8 cellular contexts compared by ENCODE assay signal in the genomic region with DNA sequence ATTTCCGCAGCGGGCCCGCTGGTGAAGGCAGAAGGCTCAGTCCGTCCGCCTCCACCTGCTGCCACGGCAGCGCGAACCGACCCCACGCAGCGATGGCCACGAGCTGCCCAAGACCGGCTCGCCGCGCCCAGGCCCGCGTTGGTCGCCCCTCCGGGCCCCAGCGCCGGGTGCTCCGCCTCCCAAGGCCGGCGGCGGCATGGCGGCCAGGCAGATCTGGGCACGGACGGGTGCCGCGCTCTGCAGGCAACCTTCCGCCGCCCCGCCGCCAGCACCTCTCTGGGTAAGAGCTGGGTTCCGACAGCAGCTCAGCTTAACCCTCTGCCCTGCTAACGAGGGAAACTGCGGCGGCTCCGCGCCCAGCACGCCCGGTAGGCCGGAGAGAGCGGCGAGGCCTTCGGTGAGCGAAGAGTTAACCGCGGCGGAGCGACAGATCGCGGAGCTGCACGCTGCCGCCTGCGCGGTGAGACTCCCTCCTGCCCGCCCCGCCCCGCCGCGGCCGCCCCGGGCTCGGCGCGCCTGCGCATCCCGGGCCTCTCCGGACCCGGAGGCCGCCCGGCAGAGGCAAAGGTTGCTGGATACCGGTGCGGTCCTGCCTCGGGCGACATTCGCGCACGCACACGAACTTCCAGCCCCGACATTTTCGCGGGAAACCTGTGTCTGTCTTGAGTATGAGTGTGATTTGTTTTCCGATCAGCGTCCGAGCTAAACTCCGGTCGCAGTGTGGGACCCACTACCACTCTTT. TPM values are rescaled to one million over a fixed set of nuclear protein-coding genes. Genes with fewer than 3 reads are reported as not detected.
A peak's percentile ranks its signal among the peaks of the same experiment; 100 is the strongest.
DNase-seq lines count a peak whose midpoint lies in the region; ATAC-seq and TF ChIP-seq lines count a peak whose summit lies in the region.

Gene C1orf53, plus strand, starts transcription at position 177 of the 742 bp plus-strand sequence. Its CDS starts 20 bp downstream, at position 197.

- H3K9ac ChIP-seq in SU-DHL-6 (ENCODE audit: low read length) = peak within 1 kb of the TSS; percentile 75

- H2AFZ ChIP-seq in SU-DHL-6 (ENCODE audit: low read depth, low read length, severe bottlenecking) = peak within 1 kb of the TSS; percentile 93

- H3K79me2 ChIP-seq in SU-DHL-6 (ENCODE audit: insufficient read depth, low read length) = no peaks in the 10 kb centered on the region

- H3K4me2 ChIP-seq in SU-DHL-6 (ENCODE audit: low read depth, low read length, poor library complexity, severe bottlenecking) = peak within 1 kb of the TSS; percentile 69

- H4K20me1 ChIP-seq in SU-DHL-6 (ENCODE audit: low read depth, low read length) = no peaks in the 10 kb centered on the region

- WGBS in adrenal gland, 4 donors = 0 to 2% (median 0%) methylated on average over 9 to 90 of the region's 90 CpGs
- 0 to 1% (median 0%) methylated on average over 62 to 90 of the region's 90 CpGs for WGBS in psoas muscle, 3 donors
- under 1% methylated on average over 90 of the region's 90 CpGs for WGBS in urinary bladder

- intact Hi-C loops in adrenal gland (cut with DNase I) (no loop called here), left cardiac atrium (cut with DNase I) (no loop called here), psoas muscle (cut with DNase I) (loop anchor here in 1 of 2 donors (5.0 to 10.0 kb wide), 2 partner anchors 130 to 252 kb away; partner anchors contain the start of gene NEK7)

- peaks cover 10% of the 10 kb centered on the region; the same call in 1 of the 2 replicates for H3F3A ChIP-seq in SU-DHL-6 (ENCODE audit: insufficient read depth)

- H3K27ac ChIP-seq in SU-DHL-6 (ENCODE audit: low read depth, low read length) = peak within 1 kb of the TSS; percentile 65
- H3K27ac ChIP-seq in adrenal gland = peak within 1 kb of the TSS; percentile 48 to 92 (median 90)
- peak within 1 kb of the TSS; percentile 94 for H3K27ac ChIP-seq in psoas muscle
- H3K27ac ChIP-seq in urinary bladder (ENCODE audit: low read depth) = peak within 1 kb of the TSS; percentile 87

- H3K4me1 ChIP-seq in adrenal gland (replicated peaks in 1 of 2) = peaks cover 0 to 5% of the 10 kb centered on the region in 2 donors
- peaks cover 9% of the 10 kb centered on the region for H3K4me1 ChIP-seq in psoas muscle
- no peaks in the 10 kb centered on the region for H3K4me1 ChIP-seq in urinary bladder (ENCODE audit: insufficient read depth)

- H3K9me2 ChIP-seq in SU-DHL-6 (replicated peaks; ENCODE audit: insufficient read depth, low read length) = no peaks in the 10 kb centered on the region

- TF ChIP-seq POLR2A in adrenal gland (IDR thresholded peaks at IDR 0.05) = peak; percentile 39 to 49

- TF ChIP-seq CTCF in GM12865 (IDR thresholded peaks at IDR 0.05; ENCODE audit: insufficient read depth, low read depth, low read length, missing control alignments) = no peak
- no peak for TF ChIP-seq CTCF in SU-DHL-6 (IDR thresholded peaks at IDR 0.05; ENCODE audit: insufficient read depth, low read length, poor library complexity, severe bottlenecking)
- no peak for TF ChIP-seq CTCF in adrenal gland (IDR thresholded peaks at IDR 0.05)
- peak; percentile 16 for TF ChIP-seq CTCF in psoas muscle (IDR thresholded peaks at IDR 0.05)

- DNase-seq in GM12865 (ENCODE audit: low read depth) = peak; percentile 90
- DNase-seq in NCI-H1048 (lab: John Stamatoyannopoulos, UW) = peak; percentile 95
- DNase-seq in adrenal gland = peak; percentile 85 to 90 (median 86)
- peak; percentile 86 for DNase-seq in left cardiac atrium
- peak; percentile 87 to 93 for DNase-seq in psoas muscle

- H3K27me3 ChIP-seq in SU-DHL-6 (ENCODE audit: low read length) (no peaks in the 10 kb centered on the region), adrenal gland (no peaks in the 10 kb centered on the region), psoas muscle (ENCODE audit: insufficient read depth in 3 of 3, low read length in 2 of 3) (peaks cover 0 to 9% (median under 1%) of the 10 kb centered on the region in 3 donors)

- H3K36me3 ChIP-seq in SU-DHL-6 (ENCODE audit: low read length) = no peaks in the 10 kb centered on the region
- H3K36me3 ChIP-seq in adrenal gland (replicated peaks in 1 of 2) = no peaks in the 10 kb centered on the region
- no peaks in the 10 kb centered on the region for H3K36me3 ChIP-seq in psoas muscle (ENCODE audit: insufficient read depth in 1 of 2, low read depth in 1 of 2)
- H3K36me3 ChIP-seq in urinary bladder (ENCODE audit: insufficient read depth) = no peaks in the 10 kb centered on the region

- ATAC-seq in HG02610 (IDR thresholded peaks at IDR 0.05; ENCODE audit: unreplicated experiment) (peak; percentile 98), left cardiac atrium (peak; percentile 99 to 100), psoas muscle (peak; percentile 99 to 100 (median 99))

- H3K4me3 ChIP-seq in GM12865 (ENCODE audit: low read depth, low read length) = peak within 1 kb of the TSS; percentile 63
- peak within 1 kb of the TSS; percentile 60 for H3K4me3 ChIP-seq in SU-DHL-6 (ENCODE audit: insufficient read depth, low read length, poor library complexity, severe bottlenecking)
- peak within 1 kb of the TSS; percentile 39 to 91 (median 78) for H3K4me3 ChIP-seq in adrenal gland
- peak within 1 kb of the TSS; percentile 90 for H3K4me3 ChIP-seq in psoas muscle
- peak within 1 kb of the TSS; percentile 86 for H3K4me3 ChIP-seq in urinary bladder (ENCODE audit: low read depth, low read length)

- H3K9me3 ChIP-seq in SU-DHL-6 (ENCODE audit: insufficient read depth, low read length) (no peaks in the 10 kb centered on the region), adrenal gland (replicated peaks in 1 of 3) (no peaks in the 10 kb centered on the region), psoas muscle (no peaks in the 10 kb centered on the region)

RNA-seq across cellular contexts. Expression of gene C1orf53, which starts in this region (rescaled TPM):
- total RNA-seq in adrenal gland (10 to 100 TPM in 6 of 8 donors, 1 to 10 TPM in 2; 8.9 to 63.8 (median 13.2) TPM), left cardiac atrium (1 to 10 TPM; 5.1 to 6.0 TPM), psoas muscle (1 to 10 TPM in 3 of 4 donors, under 1 TPM in 1; 0.84 to 3.9 (median 1.8) TPM), urinary bladder (1.4 TPM)
- polyA plus RNA-seq in adrenal gland (10 to 100 TPM; 10.4 to 20.5 (median 15.4) TPM), psoas muscle (1 to 10 TPM; 2.0 to 4.3 (median 2.5) TPM), urinary bladder (2.2 TPM)

Comparison
In these comparisons a context has a peak if more than half of its experiments do, and no peak if none do; other contexts are left out.
1. Peak in every context shown above with its lines: DNase-seq, ATAC-seq, H3K4me3 ChIP-seq and H3K27ac ChIP-seq.